ENCODE assay signal across 14 cellular contexts in the genomic region with DNA sequence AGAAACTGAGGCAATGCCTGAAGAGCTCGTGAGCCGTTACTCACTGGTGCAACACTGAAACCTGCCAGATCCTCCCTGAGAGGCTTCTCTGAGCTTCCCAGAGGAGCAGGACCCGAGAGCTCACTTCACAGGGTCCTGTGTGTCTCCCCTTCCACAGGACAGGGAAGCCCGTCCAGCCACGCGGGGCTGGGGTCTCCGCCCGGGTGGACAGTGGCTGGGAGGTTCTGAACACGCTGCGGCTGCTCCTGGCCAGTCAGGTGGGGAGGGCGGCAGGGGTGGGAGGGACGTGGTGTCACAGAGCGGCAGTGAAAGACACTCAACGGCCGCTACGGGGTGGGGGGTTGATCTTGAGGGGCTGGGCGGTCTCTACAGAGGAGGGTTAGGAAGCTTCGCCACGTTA. TPM values are rescaled to one million over a fixed set of nuclear protein-coding genes. Genes with fewer than 3 reads are reported as not detected.
A peak's percentile ranks its signal among the peaks of the same experiment; 100 is the strongest.
DNase-seq lines count a peak whose midpoint lies in the region; ATAC-seq and TF ChIP-seq lines count a peak whose summit lies in the region.
"Had no signal": no experiment of that assay in that cellular context is flagged by ENCODE, and none has a peak within 500 bp of the region (broad histone marks: within the 10 kb centered on the region; RNA-seq: fewer than 3 reads in every experiment).

No MANE protein-coding gene starts in this region.

- peaks cover 16% of the 10 kb centered on the region for H3K27me3 ChIP-seq in left ventricle myocardium inferior (ENCODE audit: low read depth)
- peaks cover 29% of the 10 kb centered on the region for H3K27me3 ChIP-seq in RWPE2 (ENCODE audit: insufficient read depth, poor library complexity, severe bottlenecking)
- peaks cover 0 to 50% of the 10 kb centered on the region in 2 donors for H3K27me3 ChIP-seq in tibial artery
- peaks cover 35% of the 10 kb centered on the region for H3K27me3 ChIP-seq in PC-9 (ENCODE audit: insufficient read depth, low read depth)

- peaks cover 10% of the 10 kb centered on the region for H3K4me1 ChIP-seq in left ventricle myocardium inferior
- H3K4me1 ChIP-seq in RWPE2 (ENCODE audit: insufficient read depth, poor library complexity, severe bottlenecking) = no peaks in the 10 kb centered on the region
- peaks cover 0 to 4% (median 0%) of the 10 kb centered on the region in 4 donors for H3K4me1 ChIP-seq in tibial artery
- H3K4me1 ChIP-seq in PC-9 (replicated peaks; ENCODE audit: insufficient read depth) = no peaks in the 10 kb centered on the region

- H3F3A ChIP-seq in PC-9 (ENCODE audit: insufficient read depth, low read depth) = peaks cover 3% of the 10 kb centered on the region; the same call in 1 of the 2 replicates

- intact Hi-C loops in left ventricle myocardium inferior (cut with micrococcal nuclease) = no loop called here
- intact Hi-C loops in left ventricle myocardium superior (cut with micrococcal nuclease) = no loop called here
- intact Hi-C loops in tibial artery (cut with DNase I; ENCODE audit: low total_unique reads) = no loop called here
- intact Hi-C loops in PC-9 (cut with micrococcal nuclease; ENCODE audit: unreplicated experiment) = no loop called here

- CTCF ChIA-PET in PC-9 (lab: Charles Lee) = no interaction called here

- DNase-seq in left ventricle myocardium inferior (no peak), left ventricle myocardium superior (no peak), RWPE2 (ENCODE audit: low spot score) (peak; percentile 49), mesenteric fat pad (ENCODE audit: low spot score) (peak; percentile 69), tibial artery (peak; percentile 13 to 44), PC-9 (no peak), A172 (ENCODE audit: low spot score) (no peak), NCI-H2081 treated with DMSO at 0.1 percent for 48 hours (lab: John Stamatoyannopoulos, UW) (no peak)
- DNase-seq: activated CD4-positive, alpha-beta T cell treated with anti-CD3 and anti-CD28 coated beads, Interleukin-2, amount 50 U/mL, for 48 hours; NCI-H2171; T1000 had no signal

- H3K27ac ChIP-seq in left ventricle myocardium inferior (replicated peaks) (peak overlapping the region; percentile 56), RWPE2 (ENCODE audit: poor library complexity, severe bottlenecking) (no peak overlapping the region), tibial artery (no peak overlapping the region), PC-9 (no peak overlapping the region)
- H3K27ac ChIP-seq: epithelial cell of prostate had no signal

- H3K4me2 ChIP-seq in PC-9 = no peak overlapping the region

- H3K9me2 ChIP-seq in PC-9 (ENCODE audit: insufficient read depth) = no peaks in the 10 kb centered on the region

- no TSS peak for BruUV-seq in PC-9 (replicated peaks; lab: Mats Ljungman, UMichigan)

- POLR2A ChIA-PET in PC-9 (lab: Charles Lee; ENCODE audit: unreplicated experiment) = no interaction called here

- H3K36me3 ChIP-seq in left ventricle myocardium inferior = no peaks in the 10 kb centered on the region
- no peaks in the 10 kb centered on the region for H3K36me3 ChIP-seq in RWPE2 (ENCODE audit: low read depth)
- H3K36me3 ChIP-seq in tibial artery = no peaks in the 10 kb centered on the region
- no peaks in the 10 kb centered on the region for H3K36me3 ChIP-seq in PC-9 (ENCODE audit: low read depth)
- H3K36me3 ChIP-seq: heart right ventricle had no signal

- no peaks in the 10 kb centered on the region for H3K79me2 ChIP-seq in PC-9 (ENCODE audit: low read depth)

- no peaks in the 10 kb centered on the region for H4K20me1 ChIP-seq in PC-9 (ENCODE audit: insufficient read depth)

- ATAC-seq in left ventricle myocardium superior (no peak), RWPE2 (ENCODE audit: low read depth) (peak; percentile 4; the same call in 1 of the 3 replicates)
- ATAC-seq: naive thymus-derived CD8-positive, alpha-beta T cell had no signal

- no peak overlapping the region for H2AFZ ChIP-seq in PC-9

- peak overlapping the region; percentile 63 for H3K4me3 ChIP-seq in left ventricle myocardium inferior
- H3K4me3 ChIP-seq in RWPE2 (ENCODE audit: severe bottlenecking) = no peak overlapping the region
- no peak overlapping the region for H3K4me3 ChIP-seq in tibial artery
- no peak overlapping the region for H3K4me3 ChIP-seq in PC-9

- H3K9me3 ChIP-seq in left ventricle myocardium inferior (replicated peaks) (no peaks in the 10 kb centered on the region), RWPE2 (ENCODE audit: severe bottlenecking) (no peaks in the 10 kb centered on the region), tibial artery (no peaks in the 10 kb centered on the region), PC-9 (ENCODE audit: insufficient read depth, low read depth) (no peaks in the 10 kb centered on the region)
- H3K9me3 ChIP-seq: heart right ventricle had no signal

- TF ChIP-seq CTCF in left ventricle myocardium inferior (IDR thresholded peaks at IDR 0.05; ENCODE audit: borderline replicate concordance) (no peak), RWPE2 (IDR thresholded peaks at IDR 0.05; ENCODE audit: poor library complexity, severe bottlenecking) (no peak), tibial artery (IDR thresholded peaks at IDR 0.05) (no peak), PC-9 (conservative IDR thresholded peaks at IDR 0.05) (no peak)

RNA-seq across cellular contexts. Expression of gene ZDHHC11, which starts 0.3 kb away (rescaled TPM):
- total RNA-seq in left ventricle myocardium inferior (18.7 TPM), left ventricle myocardium superior (40.1 TPM), mesenteric fat pad (11.0 TPM), PC-9 (2021) (13.1 and 19.1 TPM in 2 replicates)
- total RNA-seq in A172 (2014; rRNA removed; shearing (Covaris generic)) = 1.0 and 4.3 TPM in 2 replicates

RNA-seq across cellular contexts. Expression of gene BRD9, which starts 41.5 kb away (rescaled TPM):
- total RNA-seq in left ventricle myocardium inferior = 23.6 TPM
- total RNA-seq in left ventricle myocardium superior = 26.1 TPM
- total RNA-seq in mesenteric fat pad = 38.2 TPM
- total RNA-seq in PC-9 (2021) = 102 and 112 TPM in 2 replicates
- total RNA-seq in A172 (2014; rRNA removed; shearing (Covaris generic)) = 29.9 and 38.8 TPM in 2 replicates

RNA-seq across cellular contexts. Expression of gene TRIP13, which starts 41.6 kb away (rescaled TPM):
- total RNA-seq in left ventricle myocardium inferior = 0.44 TPM
- 0.32 TPM for total RNA-seq in left ventricle myocardium superior
- total RNA-seq in mesenteric fat pad = 1.2 TPM
- 56.1 and 74.0 TPM in 2 replicates for total RNA-seq in PC-9 (2021)
- 92.9 and 108 TPM in 2 replicates for total RNA-seq in A172 (2014; rRNA removed; shearing (Covaris generic))

Comparison
In these comparisons a context has a peak if more than half of its experiments do, and no peak if none do; other contexts are left out.
1. DNase-seq: peak in RWPE2 (single experiment), mesenteric fat pad (single experiment) and tibial artery (2 of 2); none in left ventricle myocardium inferior (single experiment), left ventricle myocardium superior (single experiment), PC-9 (0 of 2), A172 (single experiment) and NCI-H2081 treated with DMSO at 0.1 percent for 48 hours (single experiment).
2. RNA of gene TRIP13, which starts 41.6 kb away (total RNA-seq): 92.9 to 108 TPM in A172 and 56.1 to 74.0 TPM in PC-9; 1.2 TPM in mesenteric fat pad (single experiment), 0.44 TPM in left ventricle myocardium inferior (single experiment) and 0.32 TPM in left ventricle myocardium superior (single experiment); every median in the first group is over 10 times any median in the second.